ENCODE assay signal across 8 cellular contexts in the genomic region with DNA sequence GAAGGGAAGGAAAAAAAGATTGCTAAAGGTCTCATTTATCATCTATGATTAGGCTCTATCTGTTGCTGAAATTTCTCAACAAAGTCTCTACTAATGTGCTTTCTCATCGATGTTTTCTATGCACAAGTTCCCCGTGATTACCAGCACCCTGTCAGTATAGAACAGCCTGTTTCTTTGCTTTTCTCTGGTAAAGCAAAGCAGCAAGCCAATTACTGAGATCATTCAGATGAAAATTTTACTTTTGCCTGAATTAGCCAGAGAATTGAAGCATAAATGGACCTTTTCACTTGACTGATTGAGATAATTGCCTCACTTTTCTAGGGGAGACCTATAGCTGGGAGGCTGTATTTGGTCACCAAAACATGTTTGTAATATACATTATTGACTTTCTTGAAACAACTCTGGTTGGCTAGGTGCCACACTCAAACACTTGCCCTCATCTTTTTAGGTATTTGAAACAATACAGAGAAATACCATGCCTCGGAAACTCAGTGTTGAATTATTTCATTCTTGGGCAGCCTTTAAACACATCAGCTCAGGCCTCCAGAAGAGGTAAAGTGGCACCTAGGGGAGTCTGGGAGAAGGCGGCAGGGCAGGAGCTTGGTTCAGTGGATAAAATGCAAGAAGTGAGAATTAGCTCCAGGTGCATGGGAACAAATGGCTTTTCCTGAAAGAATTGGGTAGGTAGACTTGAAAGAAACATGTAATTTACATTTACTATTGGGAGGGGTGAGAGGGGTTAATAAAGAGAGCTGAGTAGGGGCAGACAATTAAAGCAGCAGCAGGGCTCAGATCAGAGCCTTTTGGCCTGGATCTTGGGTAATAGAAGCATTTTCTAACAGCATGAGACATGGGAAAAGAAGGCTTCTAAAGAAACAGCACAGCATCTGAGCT.
DNase-seq lines count a peak whose midpoint lies in the region; ATAC-seq and FAIRE-seq lines count a peak whose summit lies in the region.

No MANE protein-coding gene starts in this region.

- ATAC-seq in GM18867 (IDR thresholded peaks at IDR 0.05; ENCODE audit: unreplicated experiment) (peak; percentile 13), HG02678 (IDR thresholded peaks at IDR 0.05; ENCODE audit: unreplicated experiment) (peak; percentile 9)

- peak; percentile 21 for FAIRE-seq in islet of Langerhans (lab: Jason Lieb, UNC)

- DNase-seq in NCI-H2081 (lab: John Stamatoyannopoulos, UW), result peak; percentile 35 to 77
- DNase-seq in SK-N-DZ (ENCODE audit: low spot score), result no peak
- no peak for DNase-seq in putamen (ENCODE audit: low spot score)
- no peak for DNase-seq in mesenteric fat pad (ENCODE audit: low spot score)
- no peak for DNase-seq in activated CD4-positive, alpha-beta T cell treated with anti-CD3 and anti-CD28 coated beads for 1 hour

Comparison
In these comparisons a context has a peak if more than half of its experiments do, and no peak if none do; other contexts are left out.
1. DNase-seq: peak in NCI-H2081 (2 of 2); none in SK-N-DZ (single experiment), putamen (single experiment), mesenteric fat pad (single experiment) and activated CD4-positive, alpha-beta T cell treated with anti-CD3 and anti-CD28 coated beads for 1 hour (single experiment).